In the genomic region with DNA sequence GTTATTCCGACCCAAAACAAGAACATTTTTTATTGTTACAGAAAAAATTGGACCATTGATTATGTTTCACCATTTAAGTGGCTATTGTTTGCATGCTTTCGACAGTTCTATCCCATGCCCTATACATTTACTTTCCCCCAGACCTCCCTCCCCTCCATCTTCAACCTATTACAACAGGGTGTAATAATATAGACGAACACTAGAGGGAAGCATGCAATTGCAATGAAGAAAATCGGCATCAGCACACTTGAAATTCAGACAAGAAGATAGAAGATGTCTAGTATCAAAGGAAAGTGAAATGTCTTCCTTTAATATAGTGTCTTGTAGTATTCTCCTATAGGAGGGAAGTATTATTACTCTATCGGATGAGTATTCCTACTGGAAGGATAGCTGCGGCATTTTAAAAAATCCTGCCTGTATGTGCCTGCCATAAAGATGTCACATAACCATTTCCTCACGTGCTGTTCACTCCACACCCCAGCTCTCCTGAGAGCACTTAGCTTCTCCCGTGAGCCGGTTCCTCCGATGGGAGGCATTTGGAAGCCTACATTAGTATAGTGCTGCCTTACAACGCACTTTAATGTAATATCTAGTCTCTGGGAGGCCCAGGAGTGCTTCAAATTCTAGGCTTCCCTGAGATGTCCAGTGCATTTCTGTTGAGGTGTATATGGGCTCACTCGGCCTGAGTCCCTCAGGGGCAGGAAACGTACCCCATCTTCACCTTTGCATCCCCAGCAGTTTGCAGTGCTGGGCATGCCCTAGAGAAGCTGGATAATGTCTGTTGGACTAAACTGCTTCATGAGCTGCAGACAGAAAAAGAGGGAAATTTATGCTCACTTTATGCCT, we compare ENCODE assay signal across 9 cellular contexts. TPM values are rescaled to one million over a fixed set of nuclear protein-coding genes. Genes with fewer than 3 reads are reported as not detected.
DNase-seq lines count a peak whose midpoint lies in the region; ATAC-seq and TF ChIP-seq lines count a peak whose summit lies in the region.
"Had no signal": no experiment of that assay in that cellular context is flagged by ENCODE, and none has a peak within 500 bp of the region (broad histone marks: within the 10 kb centered on the region; RNA-seq: fewer than 3 reads in every experiment).

No MANE protein-coding gene starts in this region.

- peak overlapping the region in 1 of 8 donors; percentile 48 for H3K4me3 Mint-ChIP-seq in CD4-positive, alpha-beta memory T cell

- H2AFZ ChIP-seq in smooth muscle cell (ENCODE audit: low read depth), result no peak overlapping the region

- H3K4me3 ChIP-seq in CD4-positive, alpha-beta memory T cell (ENCODE audit: low read length in 2 of 2), result no peak overlapping the region
- H3K4me3 ChIP-seq in ascending aorta (peak overlapping the region in 1 of 2 donors; percentile 30), smooth muscle cell (no peak overlapping the region)

- H3K27me3 Mint-ChIP-seq in CD4-positive, alpha-beta memory T cell, result no peaks in the 10 kb centered on the region

- intact Hi-C loops in CD4-positive, alpha-beta memory T cell (cut with micrococcal nuclease), result loop anchor here (1.0 to 2.0 kb wide), 5 partner anchors 42 to 561 kb away; partner anchors contain the start of gene SIAH2
- intact Hi-C loops in ascending aorta (cut with DNase I), result loop anchor here (1.0 to 10.0 kb wide), 5 partner anchors 43 to 425 kb away; partner anchors contain the start of gene MED12L

- peak; percentile 55 for ATAC-seq in HG03520 (IDR thresholded peaks at IDR 0.05; ENCODE audit: unreplicated experiment)

- 35% methylated on average over 13 of the region's 13 CpGs for WGBS in smooth muscle cell (ENCODE audit: low lambda C conversion rate)

- H3K9me3 ChIP-seq in CD4-positive, alpha-beta memory T cell (ENCODE audit: control insufficient read depth in 1 of 2, low read length in 2 of 2), result no peaks in the 10 kb centered on the region
- no peaks in the 10 kb centered on the region for H3K9me3 ChIP-seq in ascending aorta
- H3K9me3 ChIP-seq in smooth muscle cell (replicated peaks; ENCODE audit: low read depth), result no peaks in the 10 kb centered on the region

- CTCF ChIA-PET in CD4-positive, alpha-beta memory T cell (lab: Charles Lee; ENCODE audit: partially characterized antibody), result interaction anchor here (0.7 to 6.1 kb wide), 25 partner anchors 8 to 435 kb away, joined by 3 to 54 read pairs (median 5); partner anchors contain the start of genes ERICH6, SELENOT and SIAH2

- H4K20me1 ChIP-seq in smooth muscle cell (ENCODE audit: low read depth), result no peaks in the 10 kb centered on the region

- POLR2A ChIA-PET in CD4-positive, alpha-beta memory T cell (lab: Charles Lee; ENCODE audit: partially characterized antibody), result interaction anchor here (0.8 to 2.9 kb wide), 5 partner anchors 8 to 66 kb away, joined by 3 to 25 read pairs (median 3); partner anchors contain the start of gene SIAH2

- peaks cover 12% of the 10 kb centered on the region for H3K4me1 ChIP-seq in CD4-positive, alpha-beta memory T cell (ENCODE audit: insufficient read depth, low read length)
- no peaks in the 10 kb centered on the region for H3K4me1 ChIP-seq in ascending aorta
- peaks cover 2% of the 10 kb centered on the region for H3K4me1 ChIP-seq in smooth muscle cell (ENCODE audit: low read depth)

- DNase-seq in CD4-positive, alpha-beta memory T cell, result peak in 4 of 5 donors; percentile 67 to 75 (median 68)
- DNase-seq in GM19238 (ENCODE audit: insufficient read length, low spot score) (peak; percentile 50), NCI-H510A treated with DMSO at 0.1 percent for 48 hours (lab: John Stamatoyannopoulos, UW) (peak; percentile 80), ascending aorta (ENCODE audit: low spot score in 2 of 2) (no peak), hepatic stellate cell (ENCODE audit: low spot score) (peak; percentile 63), smooth muscle cell (lab: John Stamatoyannopoulos, UW; ENCODE audit: unreplicated experiment) (no peak)
- no peak for DNase-seq in activated effector memory CD4-positive, alpha-beta T cell treated with anti-CD3 and anti-CD28 coated beads, Interleukin-2, amount 50 U/mL, for 16 hours

- peaks cover 0 to 8% (median 2%) of the 10 kb centered on the region in 8 donors for H3K9me3 Mint-ChIP-seq in CD4-positive, alpha-beta memory T cell

- peak overlapping the region; percentile 22 for H3K4me2 ChIP-seq in smooth muscle cell

- peak overlapping the region in 2 of 7 donors; percentile 11 to 53 for H3K27ac Mint-ChIP-seq in CD4-positive, alpha-beta memory T cell

- H3K79me2 ChIP-seq in smooth muscle cell (ENCODE audit: low read depth), result no peaks in the 10 kb centered on the region

- peaks cover 6 to 11% (median 8%) of the 10 kb centered on the region in 4 donors for H3K4me1 Mint-ChIP-seq in CD4-positive, alpha-beta memory T cell

- no peaks in the 10 kb centered on the region for H3F3A ChIP-seq in smooth muscle cell (ENCODE audit: low read depth)

- H3K36me3 Mint-ChIP-seq in CD4-positive, alpha-beta memory T cell, result no peaks in the 10 kb centered on the region

- no peaks in the 10 kb centered on the region for H3K36me3 ChIP-seq in CD4-positive, alpha-beta memory T cell (ENCODE audit: insufficient read depth, low read length)
- H3K36me3 ChIP-seq in ascending aorta (no peaks in the 10 kb centered on the region), smooth muscle cell (ENCODE audit: low read depth) (no peaks in the 10 kb centered on the region)

- peak; percentile 68 to 85 (median 68) for TF ChIP-seq CTCF in ascending aorta (IDR thresholded peaks at IDR 0.05)
- TF ChIP-seq CTCF in smooth muscle cell (IDR thresholded peaks at IDR 0.05; ENCODE audit: borderline replicate concordance, insufficient read depth, poor library complexity, severe bottlenecking), result peak; percentile 83

- no peak overlapping the region for H3K27ac ChIP-seq in CD4-positive, alpha-beta memory T cell (ENCODE audit: low read depth, low read length)
- H3K27ac ChIP-seq in ascending aorta, result no peak overlapping the region
- no peak overlapping the region for H3K27ac ChIP-seq in smooth muscle cell (ENCODE audit: low read depth)

- no peaks in the 10 kb centered on the region for H3K27me3 ChIP-seq in CD4-positive, alpha-beta memory T cell (ENCODE audit: insufficient read depth, low read length)
- no peaks in the 10 kb centered on the region for H3K27me3 ChIP-seq in ascending aorta
- no peaks in the 10 kb centered on the region for H3K27me3 ChIP-seq in smooth muscle cell (ENCODE audit: low read depth)

- H3K9ac ChIP-seq in smooth muscle cell (ENCODE audit: low read depth), result no peak overlapping the region

RNA-seq across cellular contexts. Expression of gene ERICH6, which starts 17.8 kb away (rescaled TPM):
- not detected for total RNA-seq in CD4-positive, alpha-beta memory T cell
- polyA plus RNA-seq in CD4-positive, alpha-beta memory T cell, result under 1 TPM in 1 of 2 donors, not detected in 1; 0.75 TPM
- total RNA-seq in ascending aorta (not detected), smooth muscle cell (not detected in 2 replicates)
- polyA plus RNA-seq in smooth muscle cell, result 0.38 TPM in 1 of 2 replicates, not detected in the other
- total RNA-seq: pulmonary artery endothelial cell had no signal

RNA-seq across cellular contexts. Expression of gene SIAH2, which starts 41.5 kb away (rescaled TPM):
- 10 to 100 TPM; 28.3 to 29.5 TPM for total RNA-seq in CD4-positive, alpha-beta memory T cell
- 10 to 100 TPM; 35.9 to 48.3 TPM for polyA plus RNA-seq in CD4-positive, alpha-beta memory T cell
- total RNA-seq in ascending aorta, result 50.9 TPM
- total RNA-seq in smooth muscle cell, result 38.1 and 43.9 TPM in 2 replicates
- polyA plus RNA-seq in smooth muscle cell, result 44.9 and 45.8 TPM in 2 replicates

Comparison
In these comparisons a context has a peak if more than half of its experiments do, and no peak if none do; other contexts are left out.
1. DNase-seq: peak in CD4-positive, alpha-beta memory T cell (4 of 5), GM19238 (single experiment), NCI-H510A treated with DMSO at 0.1 percent for 48 hours (single experiment) and hepatic stellate cell (single experiment); none in ascending aorta (0 of 2), smooth muscle cell (single experiment) and activated effector memory CD4-positive, alpha-beta T cell treated with anti-CD3 and anti-CD28 coated beads, Interleukin-2, amount 50 U/mL, for 16 hours (single experiment).